Comparison of ENCODE assay signal across 12 cellular contexts in genomic region chr1:210464519-210465039, GRCh38.
A peak's percentile ranks its signal among the peaks of the same experiment; 100 is the strongest.
DNase-seq lines count a peak whose midpoint lies in the region; ATAC-seq and TF ChIP-seq lines count a peak whose summit lies in the region.
"Had no signal": no experiment of that assay in that cellular context is flagged by ENCODE, and none has a peak within 500 bp of the region (broad histone marks: within the 10 kb centered on the region; RNA-seq: fewer than 3 reads in every experiment).

No MANE protein-coding gene starts in this region.

- in situ Hi-C loops in GM13977 (cut with MboI; ENCODE audit: low pct_unique_long_range_greater_than_20kb, low sequenced_read_pairs, unreplicated experiment), result no loop called here

- intact Hi-C loops in A673 (cut with micrococcal nuclease; ENCODE audit: unreplicated experiment), result no loop called here

- H3K36me3 ChIP-seq in A673 (ENCODE audit: insufficient read depth, low read length, poor library complexity, severe bottlenecking), result no peaks in the 10 kb centered on the region

- no peak overlapping the region for H3K4me3 ChIP-seq in A673 (ENCODE audit: low read depth, low read length, poor library complexity, severe bottlenecking)

- ATAC-seq in HG02763 (IDR thresholded peaks at IDR 0.05; ENCODE audit: unreplicated experiment), result no peak
- ATAC-seq in GM21526 (IDR thresholded peaks at IDR 0.05; ENCODE audit: low FRiP score, unreplicated experiment), result no peak

- TF ChIP-seq CTCF in GM13977 (IDR thresholded peaks at IDR 0.05; ENCODE audit: extremely low read depth, insufficient read depth, missing control alignments), result no peak
- TF ChIP-seq CTCF in A673 (conservative IDR thresholded peaks at IDR 0.05; ENCODE audit: low read depth, low read length), result no peak

- H3K4me1 ChIP-seq in A673 (ENCODE audit: insufficient read depth, low read length, poor library complexity, severe bottlenecking), result no peaks in the 10 kb centered on the region

- peak; percentile 47 for DNase-seq in COLO668 (lab: John Stamatoyannopoulos, UW; ENCODE audit: unreplicated experiment)
- DNase-seq in GM13977 (ENCODE audit: low spot score), result peak; percentile 12
- DNase-seq in NCI-H510A treated with DMSO at 0.1 percent for 48 hours (lab: John Stamatoyannopoulos, UW), result peak; percentile 84
- peak; percentile 45 for DNase-seq in cerebellum (ENCODE audit: low spot score)
- no peak for DNase-seq in A673 (ENCODE audit: low spot score)
- no peak for DNase-seq in DMS114 treated with DMSO at 0.1 percent for 48 hours (lab: John Stamatoyannopoulos, UW; ENCODE audit: unreplicated experiment)
- DNase-seq: activated CD4-positive, alpha-beta T cell treated with anti-CD3 and anti-CD28 coated beads, Interleukin-2, amount 50 U/mL, for 1 hour; effector CD4-positive, alpha-beta T cell; immature natural killer cell had no signal

- no peaks in the 10 kb centered on the region for H3K9me3 ChIP-seq in A673 (ENCODE audit: low read depth, low read length, poor library complexity, severe bottlenecking)

- no TSS peak for BruUV-seq in A673 (replicated peaks; lab: Mats Ljungman, UMichigan)

- POLR2A ChIA-PET in A673 (lab: Charles Lee; ENCODE audit: low non-redundant PET), result no interaction called here

- CTCF ChIA-PET in A673 (lab: Charles Lee), result no interaction called here

- no peaks in the 10 kb centered on the region for H3K27me3 ChIP-seq in A673 (replicated peaks; ENCODE audit: insufficient read depth, low read depth, low read length, poor library complexity)

- no peak overlapping the region for H3K27ac ChIP-seq in A673 (ENCODE audit: low read depth, low read length, poor library complexity, severe bottlenecking)
- H3K27ac ChIP-seq: HL-60 had no signal

Comparison
In these comparisons a context has a peak if more than half of its experiments do, and no peak if none do; other contexts are left out.
1. DNase-seq: peak in COLO668 (single experiment), GM13977 (single experiment), NCI-H510A treated with DMSO at 0.1 percent for 48 hours (single experiment) and cerebellum (single experiment); none in A673 (single experiment) and DMS114 treated with DMSO at 0.1 percent for 48 hours (single experiment).